16 cellular contexts compared by ENCODE assay signal in the genomic region with DNA sequence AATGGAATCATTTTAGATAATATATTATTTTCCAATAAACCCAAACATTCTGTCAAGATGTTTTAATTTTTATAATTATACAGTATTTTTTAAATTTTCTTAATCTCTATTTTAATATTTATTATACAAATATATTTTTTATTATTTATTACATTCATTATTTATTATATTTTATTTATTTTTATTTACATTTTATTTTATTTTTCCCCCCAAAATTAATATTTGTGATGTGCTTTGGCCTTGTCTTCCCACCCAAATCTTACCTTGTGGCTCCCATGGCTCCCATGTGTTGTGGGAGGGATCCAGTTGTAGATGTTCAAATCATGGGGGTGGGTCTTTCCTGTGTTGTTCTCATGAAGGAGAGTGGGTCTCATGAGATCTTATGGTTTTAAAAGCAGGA.
DNase-seq lines count a peak whose midpoint lies in the region; ATAC-seq, FAIRE-seq and TF ChIP-seq lines count a peak whose summit lies in the region.
"Had no signal": no experiment of that assay in that cellular context is flagged by ENCODE, and none has a peak within 500 bp of the region (broad histone marks: within the 10 kb centered on the region; RNA-seq: fewer than 3 reads in every experiment).

No MANE protein-coding gene starts in this region.

- H3K9ac ChIP-seq in kidney (ENCODE audit: low read length in 2 of 2): no peak overlapping the region
- H3K9ac ChIP-seq: BLaER1 treated with 17β-estradiol and CSF1 and Interleukin-3, amounts not matched to agents 10 nM and 100 nM had no signal

- H3K4me1 ChIP-seq in kidney (ENCODE audit: control insufficient read depth in 1 of 2, insufficient read depth in 1 of 2, low read depth in 1 of 2, low read length in 2 of 2): no peaks in the 10 kb centered on the region
- H3K4me1 ChIP-seq: BLaER1 treated with 17β-estradiol and CSF1 and Interleukin-3, amounts not matched to agents 10 nM and 100 nM had no signal

- H3K27ac ChIP-seq in kidney (ENCODE audit: low read depth in 2 of 2, low read length in 2 of 2): no peak overlapping the region
- H3K27ac ChIP-seq: BLaER1 treated with 17β-estradiol and CSF1 and Interleukin-3, amounts not matched to agents 10 nM and 100 nM had no signal

- TF ChIP-seq POLR2A in erythroblast (IDR thresholded peaks at IDR 0.05; ENCODE audit: low read length): no peak

- peak; percentile 95 for FAIRE-seq in G401.6 (lab: Jason Lieb, UNC)
- peak; percentile 43 for FAIRE-seq in colon (lab: Jason Lieb, UNC)
- FAIRE-seq in kidney (lab: Jason Lieb, UNC): peak; percentile 97
- FAIRE-seq: GM12878, H1, HepG2 had no signal

- intact Hi-C loops in kidney (cut with DNase I): no loop called here

- no peak for DNase-seq in kidney
- DNase-seq in SHP77 treated with DMSO at 0.1 percent for 48 hours (lab: John Stamatoyannopoulos, UW): no peak
- DNase-seq in effector CD4-positive, alpha-beta T cell: no peak
- DNase-seq in erythroblast (lab: John Stamatoyannopoulos, UW): no peak
- DNase-seq: 8988T; Calu3; CD8-positive, alpha-beta T cell; DMS79 treated with DMSO at 0.1 percent for 48 hours; H9 had no signal

- H3K4me3 ChIP-seq in kidney (ENCODE audit: low read length in 2 of 2): no peak overlapping the region
- H3K4me3 ChIP-seq: BLaER1 treated with 17β-estradiol and CSF1 and Interleukin-3, amounts not matched to agents 10 nM and 100 nM; GM12878 had no signal

- H3K36me3 ChIP-seq in kidney (ENCODE audit: control insufficient read depth in 1 of 2, insufficient read depth in 2 of 2, low read length in 2 of 2): no peaks in the 10 kb centered on the region
- H3K36me3 ChIP-seq: BLaER1 treated with 17β-estradiol and CSF1 and Interleukin-3, amounts not matched to agents 10 nM and 100 nM had no signal

- H3K9me3 ChIP-seq in kidney (ENCODE audit: control insufficient read depth in 1 of 2, low read length in 2 of 2): no peaks in the 10 kb centered on the region

- TF ChIP-seq CTCF in kidney (IDR thresholded peaks at IDR 0.05; ENCODE audit: borderline replicate concordance, extremely low read depth, insufficient read depth): no peak

- ATAC-seq in HG03520 (IDR thresholded peaks at IDR 0.05; ENCODE audit: unreplicated experiment): no peak
- ATAC-seq: CD8-positive, alpha-beta T cell; GM12878; HepG2 had no signal
